ENCODE assay signal across 11 cellular contexts in the genomic region with DNA sequence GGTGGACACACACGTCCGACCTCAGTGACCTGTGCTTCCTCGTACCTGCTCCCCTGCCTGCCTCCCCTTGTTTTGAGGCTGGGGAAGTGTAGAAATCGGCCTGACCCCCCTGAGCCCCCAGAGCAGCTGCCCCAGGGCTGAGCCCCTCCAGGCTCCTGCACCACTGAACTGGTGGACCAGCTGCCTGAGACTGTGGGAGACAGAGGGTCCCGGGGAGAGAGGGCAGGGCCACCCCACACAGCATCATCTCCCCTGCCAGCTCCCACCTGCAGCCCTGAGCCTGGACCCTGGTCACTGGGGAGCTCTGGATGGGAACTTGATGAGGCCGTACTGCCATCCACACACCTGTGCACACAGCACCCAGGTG.
"Had no signal": no experiment of that assay in that cellular context is flagged by ENCODE, and none has a peak within 500 bp of the region (broad histone marks: within the 10 kb centered on the region; RNA-seq: fewer than 3 reads in every experiment).

No MANE protein-coding gene starts in this region.

- H3K36me3 Mint-ChIP-seq: activated naive CD8-positive, alpha-beta T cell treated with anti-CD3 and anti-CD28 coated beads, Interleukin-2, amount 10 ng/mL, durations not matched to agents 7 days and 5 days had no signal

- H3K79me2 ChIP-seq: parathyroid adenoma had no signal

- H3K9me3 ChIP-seq: uterus had no signal

- H3K27ac Mint-ChIP-seq: activated naive CD8-positive, alpha-beta T cell treated with anti-CD3 and anti-CD28 coated beads, Interleukin-2, amount 10 ng/mL, durations not matched to agents 7 days and 5 days; stimulated activated memory B cell treated with anti-CD40 and anti-IgM and Interleukin-4, amounts not matched to agents 10 μg/mL and 1 μg/mL and 100 μg/mL, for 72 hours had no signal

- H3K9ac ChIP-seq: parathyroid adenoma had no signal

- H3K36me3 ChIP-seq: brain microvascular endothelial cell, tibial artery, uterus had no signal

- ATAC-seq: stimulated activated memory B cell treated with anti-CD40 and anti-IgM and Interleukin-4, amounts not matched to agents 10 μg/mL and 1 μg/mL and 100 μg/mL, for 72 hours had no signal

- H3K4me3 ChIP-seq: tibial artery, uterus had no signal

- DNase-seq: activated CD4-positive, alpha-beta T cell treated with anti-CD3 and anti-CD28 coated beads, Interleukin-2, amount 50 U/mL, for 1 hour; activated naive CD8-positive, alpha-beta T cell treated with anti-CD3 and anti-CD28 coated beads, Interleukin-2, amount 10 ng/mL, durations not matched to agents 7 days and 5 days; brain microvascular endothelial cell; effector CD8-positive, alpha-beta T cell; foreskin fibroblast; glutamatergic neuron; retina; tibial artery; uterus had no signal

- H2AFZ ChIP-seq: parathyroid adenoma had no signal

- H3K4me1 ChIP-seq: parathyroid adenoma had no signal

- H3K27ac ChIP-seq: brain microvascular endothelial cell, parathyroid adenoma, tibial artery, uterus had no signal

- H3K4me3 Mint-ChIP-seq: activated naive CD8-positive, alpha-beta T cell treated with anti-CD3 and anti-CD28 coated beads, Interleukin-2, amount 10 ng/mL, durations not matched to agents 7 days and 5 days; stimulated activated memory B cell treated with anti-CD40 and anti-IgM and Interleukin-4, amounts not matched to agents 10 μg/mL and 1 μg/mL and 100 μg/mL, for 72 hours had no signal

- H3K9me3 Mint-ChIP-seq: activated naive CD8-positive, alpha-beta T cell treated with anti-CD3 and anti-CD28 coated beads, Interleukin-2, amount 10 ng/mL, durations not matched to agents 7 days and 5 days; stimulated activated memory B cell treated with anti-CD40 and anti-IgM and Interleukin-4, amounts not matched to agents 10 μg/mL and 1 μg/mL and 100 μg/mL, for 72 hours had no signal
